Comparison of ENCODE assay signal across 1 cellular context in the genomic region with DNA sequence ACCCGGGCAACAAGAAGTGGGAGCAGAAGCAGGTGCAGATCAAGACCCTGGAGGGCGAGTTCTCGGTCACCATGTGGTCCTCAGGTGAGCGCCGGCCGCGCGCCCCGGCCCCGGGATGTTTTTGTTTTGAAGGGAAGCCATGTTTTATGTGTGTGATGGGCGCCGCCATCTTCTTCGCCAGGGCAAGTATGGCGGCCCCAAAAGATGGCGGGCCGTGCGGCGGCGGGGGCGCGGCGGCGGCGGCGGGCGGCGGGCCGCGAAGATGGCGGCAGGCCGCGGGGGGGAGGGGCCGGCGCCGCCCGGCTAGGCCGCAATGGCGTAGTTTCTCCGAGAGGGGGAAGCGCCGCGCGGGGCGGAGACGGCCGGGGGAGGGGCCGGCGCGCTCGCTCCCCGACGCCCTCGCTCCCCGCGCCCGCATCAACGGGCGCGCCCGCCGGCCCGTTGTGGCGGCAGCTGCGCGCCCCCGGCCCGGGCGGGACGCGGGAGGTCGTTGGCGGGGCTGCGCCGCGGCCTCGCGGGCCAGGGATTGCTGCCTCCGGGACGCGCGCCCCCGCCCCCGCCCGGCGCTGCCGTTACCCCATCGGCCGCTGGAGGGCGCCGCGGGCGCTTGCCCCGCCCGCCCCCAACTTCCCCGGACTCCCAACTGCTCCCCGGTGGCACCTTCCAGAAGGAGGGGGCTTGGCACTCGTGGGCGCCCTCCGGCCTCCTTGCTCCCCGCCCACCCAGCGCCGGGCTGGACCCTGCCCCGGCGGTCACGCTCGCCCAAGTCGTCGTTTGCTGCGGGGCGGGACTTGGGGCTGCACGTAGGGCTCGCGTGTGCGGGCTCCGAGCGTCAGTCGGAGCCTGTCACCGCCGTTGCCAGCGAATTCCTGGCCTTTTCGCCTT.
TF ChIP-seq lines count a peak whose summit lies in the region.

No MANE protein-coding gene starts in this region.

TF ChIP-seq in HepG2, 621 proteins besides CTCF, POLR2A, EP300 and RAD21 (continued from another document and continues in another):
- TF ChIP-seq, protein P1, sequence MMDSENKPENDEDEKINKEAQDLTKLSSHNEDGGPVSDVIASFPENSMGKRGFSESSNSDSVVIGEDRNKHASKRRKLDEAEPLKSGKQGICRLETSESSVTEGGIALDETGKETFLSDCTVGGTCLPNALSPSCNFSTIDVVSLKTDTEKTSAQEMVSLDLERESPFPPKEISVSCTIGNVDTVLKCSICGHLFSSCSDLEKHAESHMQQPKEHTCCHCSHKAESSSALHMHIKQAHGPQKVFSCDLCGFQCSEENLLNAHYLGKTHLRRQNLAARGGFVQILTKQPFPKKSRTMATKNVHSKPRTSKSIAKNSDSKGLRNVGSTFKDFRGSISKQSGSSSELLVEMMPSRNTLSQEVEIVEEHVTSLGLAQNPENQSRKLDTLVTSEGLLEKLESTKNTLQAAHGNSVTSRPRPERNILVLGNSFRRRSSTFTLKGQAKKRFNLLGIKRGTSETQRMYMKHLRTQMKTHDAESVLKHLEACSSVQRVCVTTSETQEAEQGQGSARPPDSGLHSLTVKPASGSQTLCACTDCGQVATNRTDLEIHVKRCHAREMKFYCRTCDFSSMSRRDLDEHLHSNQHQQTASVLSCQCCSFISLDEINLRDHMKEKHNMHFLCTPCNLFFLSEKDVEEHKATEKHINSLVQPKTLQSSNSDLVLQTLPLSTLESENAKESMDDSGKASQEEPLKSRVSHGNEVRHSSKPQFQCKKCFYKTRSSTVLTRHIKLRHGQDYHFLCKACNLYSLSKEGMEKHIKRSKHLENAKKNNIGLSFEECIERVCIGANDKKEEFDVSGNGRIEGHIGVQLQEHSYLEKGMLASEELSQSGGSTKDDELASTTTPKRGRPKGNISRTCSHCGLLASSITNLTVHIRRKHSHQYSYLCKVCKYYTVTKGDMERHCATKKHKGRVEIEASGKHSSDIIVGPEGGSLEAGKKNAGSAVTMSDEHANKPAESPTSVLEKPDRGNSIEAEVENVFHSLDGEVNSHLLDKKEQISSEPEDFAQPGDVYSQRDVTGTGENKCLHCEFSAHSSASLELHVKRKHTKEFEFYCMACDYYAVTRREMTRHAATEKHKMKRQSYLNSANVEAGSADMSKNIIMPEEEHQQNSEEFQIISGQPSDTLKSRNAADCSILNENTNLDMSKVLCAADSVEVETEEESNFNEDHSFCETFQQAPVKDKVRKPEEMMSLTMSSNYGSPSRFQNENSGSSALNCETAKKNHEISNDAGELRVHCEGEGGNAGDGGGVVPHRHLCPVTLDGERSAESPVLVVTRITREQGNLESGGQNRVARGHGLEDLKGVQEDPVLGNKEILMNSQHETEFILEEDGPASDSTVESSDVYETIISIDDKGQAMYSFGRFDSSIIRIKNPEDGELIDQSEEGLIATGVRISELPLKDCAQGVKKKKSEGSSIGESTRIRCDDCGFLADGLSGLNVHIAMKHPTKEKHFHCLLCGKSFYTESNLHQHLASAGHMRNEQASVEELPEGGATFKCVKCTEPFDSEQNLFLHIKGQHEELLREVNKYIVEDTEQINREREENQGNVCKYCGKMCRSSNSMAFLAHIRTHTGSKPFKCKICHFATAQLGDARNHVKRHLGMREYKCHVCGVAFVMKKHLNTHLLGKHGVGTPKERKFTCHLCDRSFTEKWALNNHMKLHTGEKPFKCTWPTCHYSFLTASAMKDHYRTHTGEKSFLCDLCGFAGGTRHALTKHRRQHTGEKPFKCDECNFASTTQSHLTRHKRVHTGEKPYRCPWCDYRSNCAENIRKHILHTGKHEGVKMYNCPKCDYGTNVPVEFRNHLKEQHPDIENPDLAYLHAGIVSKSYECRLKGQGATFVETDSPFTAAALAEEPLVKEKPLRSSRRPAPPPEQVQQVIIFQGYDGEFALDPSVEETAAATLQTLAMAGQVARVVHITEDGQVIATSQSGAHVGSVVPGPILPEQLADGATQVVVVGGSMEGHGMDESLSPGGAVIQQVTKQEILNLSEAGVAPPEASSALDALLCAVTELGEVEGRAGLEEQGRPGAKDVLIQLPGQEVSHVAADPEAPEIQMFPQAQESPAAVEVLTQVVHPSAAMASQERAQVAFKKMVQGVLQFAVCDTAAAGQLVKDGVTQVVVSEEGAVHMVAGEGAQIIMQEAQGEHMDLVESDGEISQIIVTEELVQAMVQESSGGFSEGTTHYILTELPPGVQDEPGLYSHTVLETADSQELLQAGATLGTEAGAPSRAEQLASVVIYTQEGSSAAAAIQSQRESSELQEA (CRISPR knock-in tag; IDR thresholded peaks at IDR 0.05; ENCODE audit: not compliant biosample characterization) = no peak
- no peak; the same call in 1 of the 2 replicates for TF ChIP-seq ZNF274 (CRISPR knock-in tag; IDR thresholded peaks at IDR 0.05)
- TF ChIP-seq, protein P2, sequence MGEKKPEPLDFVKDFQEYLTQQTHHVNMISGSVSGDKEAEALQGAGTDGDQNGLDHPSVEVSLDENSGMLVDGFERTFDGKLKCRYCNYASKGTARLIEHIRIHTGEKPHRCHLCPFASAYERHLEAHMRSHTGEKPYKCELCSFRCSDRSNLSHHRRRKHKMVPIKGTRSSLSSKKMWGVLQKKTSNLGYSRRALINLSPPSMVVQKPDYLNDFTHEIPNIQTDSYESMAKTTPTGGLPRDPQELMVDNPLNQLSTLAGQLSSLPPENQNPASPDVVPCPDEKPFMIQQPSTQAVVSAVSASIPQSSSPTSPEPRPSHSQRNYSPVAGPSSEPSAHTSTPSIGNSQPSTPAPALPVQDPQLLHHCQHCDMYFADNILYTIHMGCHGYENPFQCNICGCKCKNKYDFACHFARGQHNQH (CRISPR knock-in tag; IDR thresholded peaks at IDR 0.05) = no peak; the same call in 1 of the 2 replicates
- TF ChIP-seq ZNF230 (CRISPR knock-in tag; IDR thresholded peaks at IDR 0.05) = no peak
- no peak for TF ChIP-seq ZNF333 (CRISPR knock-in tag; IDR thresholded peaks at IDR 0.05; ENCODE audit: borderline replicate concordance)
- TF ChIP-seq, protein P3, sequence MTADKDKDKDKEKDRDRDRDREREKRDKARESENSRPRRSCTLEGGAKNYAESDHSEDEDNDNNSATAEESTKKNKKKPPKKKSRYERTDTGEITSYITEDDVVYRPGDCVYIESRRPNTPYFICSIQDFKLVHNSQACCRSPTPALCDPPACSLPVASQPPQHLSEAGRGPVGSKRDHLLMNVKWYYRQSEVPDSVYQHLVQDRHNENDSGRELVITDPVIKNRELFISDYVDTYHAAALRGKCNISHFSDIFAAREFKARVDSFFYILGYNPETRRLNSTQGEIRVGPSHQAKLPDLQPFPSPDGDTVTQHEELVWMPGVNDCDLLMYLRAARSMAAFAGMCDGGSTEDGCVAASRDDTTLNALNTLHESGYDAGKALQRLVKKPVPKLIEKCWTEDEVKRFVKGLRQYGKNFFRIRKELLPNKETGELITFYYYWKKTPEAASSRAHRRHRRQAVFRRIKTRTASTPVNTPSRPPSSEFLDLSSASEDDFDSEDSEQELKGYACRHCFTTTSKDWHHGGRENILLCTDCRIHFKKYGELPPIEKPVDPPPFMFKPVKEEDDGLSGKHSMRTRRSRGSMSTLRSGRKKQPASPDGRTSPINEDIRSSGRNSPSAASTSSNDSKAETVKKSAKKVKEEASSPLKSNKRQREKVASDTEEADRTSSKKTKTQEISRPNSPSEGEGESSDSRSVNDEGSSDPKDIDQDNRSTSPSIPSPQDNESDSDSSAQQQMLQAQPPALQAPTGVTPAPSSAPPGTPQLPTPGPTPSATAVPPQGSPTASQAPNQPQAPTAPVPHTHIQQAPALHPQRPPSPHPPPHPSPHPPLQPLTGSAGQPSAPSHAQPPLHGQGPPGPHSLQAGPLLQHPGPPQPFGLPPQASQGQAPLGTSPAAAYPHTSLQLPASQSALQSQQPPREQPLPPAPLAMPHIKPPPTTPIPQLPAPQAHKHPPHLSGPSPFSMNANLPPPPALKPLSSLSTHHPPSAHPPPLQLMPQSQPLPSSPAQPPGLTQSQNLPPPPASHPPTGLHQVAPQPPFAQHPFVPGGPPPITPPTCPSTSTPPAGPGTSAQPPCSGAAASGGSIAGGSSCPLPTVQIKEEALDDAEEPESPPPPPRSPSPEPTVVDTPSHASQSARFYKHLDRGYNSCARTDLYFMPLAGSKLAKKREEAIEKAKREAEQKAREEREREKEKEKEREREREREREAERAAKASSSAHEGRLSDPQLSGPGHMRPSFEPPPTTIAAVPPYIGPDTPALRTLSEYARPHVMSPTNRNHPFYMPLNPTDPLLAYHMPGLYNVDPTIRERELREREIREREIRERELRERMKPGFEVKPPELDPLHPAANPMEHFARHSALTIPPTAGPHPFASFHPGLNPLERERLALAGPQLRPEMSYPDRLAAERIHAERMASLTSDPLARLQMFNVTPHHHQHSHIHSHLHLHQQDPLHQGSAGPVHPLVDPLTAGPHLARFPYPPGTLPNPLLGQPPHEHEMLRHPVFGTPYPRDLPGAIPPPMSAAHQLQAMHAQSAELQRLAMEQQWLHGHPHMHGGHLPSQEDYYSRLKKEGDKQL (CRISPR knock-in tag; IDR thresholded peaks at IDR 0.05; ENCODE audit: low read depth) = no peak
- TF ChIP-seq BORCS8-MEF2B (CRISPR knock-in tag; IDR thresholded peaks at IDR 0.05) = 0 out of 2 replicates have a peak, but pooled peaks have one; percentile 47
- no peak for TF ChIP-seq ZNF557 (CRISPR knock-in tag; IDR thresholded peaks at IDR 0.05)
- TF ChIP-seq NFYC (CRISPR knock-in tag; IDR thresholded peaks at IDR 0.05) = no peak
- TF ChIP-seq, protein P4, sequence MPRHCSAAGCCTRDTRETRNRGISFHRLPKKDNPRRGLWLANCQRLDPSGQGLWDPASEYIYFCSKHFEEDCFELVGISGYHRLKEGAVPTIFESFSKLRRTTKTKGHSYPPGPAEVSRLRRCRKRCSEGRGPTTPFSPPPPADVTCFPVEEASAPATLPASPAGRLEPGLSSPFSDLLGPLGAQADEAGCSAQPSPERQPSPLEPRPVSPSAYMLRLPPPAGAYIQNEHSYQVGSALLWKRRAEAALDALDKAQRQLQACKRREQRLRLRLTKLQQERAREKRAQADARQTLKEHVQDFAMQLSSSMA (CRISPR knock-in tag; IDR thresholded peaks at IDR 0.05) = no peak
- TF ChIP-seq, protein P5, sequence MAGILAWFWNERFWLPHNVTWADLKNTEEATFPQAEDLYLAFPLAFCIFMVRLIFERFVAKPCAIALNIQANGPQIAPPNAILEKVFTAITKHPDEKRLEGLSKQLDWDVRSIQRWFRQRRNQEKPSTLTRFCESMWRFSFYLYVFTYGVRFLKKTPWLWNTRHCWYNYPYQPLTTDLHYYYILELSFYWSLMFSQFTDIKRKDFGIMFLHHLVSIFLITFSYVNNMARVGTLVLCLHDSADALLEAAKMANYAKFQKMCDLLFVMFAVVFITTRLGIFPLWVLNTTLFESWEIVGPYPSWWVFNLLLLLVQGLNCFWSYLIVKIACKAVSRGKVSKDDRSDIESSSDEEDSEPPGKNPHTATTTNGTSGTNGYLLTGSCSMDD (CRISPR knock-in tag; IDR thresholded peaks at IDR 0.05) = no peak
- no peak for TF ChIP-seq CHCHD3 (CRISPR knock-in tag; IDR thresholded peaks at IDR 0.05)
- TF ChIP-seq MIXL1 (CRISPR knock-in tag; IDR thresholded peaks at IDR 0.05) = no peak
- TF ChIP-seq, protein P6, sequence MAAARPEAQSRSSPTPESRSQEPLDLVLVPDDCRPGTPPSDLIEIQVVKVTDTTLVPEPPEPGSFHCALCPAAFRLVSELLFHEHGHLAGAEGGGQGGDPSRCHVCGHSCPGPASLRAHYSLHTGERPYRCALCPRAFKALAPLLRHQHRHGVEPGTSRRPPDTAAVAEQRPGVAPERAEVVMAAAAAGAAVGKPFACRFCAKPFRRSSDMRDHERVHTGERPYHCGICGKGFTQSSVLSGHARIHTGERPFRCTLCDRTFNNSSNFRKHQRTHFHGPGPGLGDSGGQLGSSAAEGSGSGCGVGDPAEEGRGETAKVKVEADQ (CRISPR knock-in tag; IDR thresholded peaks at IDR 0.05; ENCODE audit: borderline replicate concordance) = 0 out of 2 replicates have a peak, but pooled peaks have one; percentile 47
- TF ChIP-seq NFYB (CRISPR knock-in tag; IDR thresholded peaks at IDR 0.05) = 0 out of 2 replicates have a peak, but pooled peaks have one; percentile 20
- TF ChIP-seq SMARCC2 (IDR thresholded peaks at IDR 0.05) = no peak
- TF ChIP-seq, protein P7, sequence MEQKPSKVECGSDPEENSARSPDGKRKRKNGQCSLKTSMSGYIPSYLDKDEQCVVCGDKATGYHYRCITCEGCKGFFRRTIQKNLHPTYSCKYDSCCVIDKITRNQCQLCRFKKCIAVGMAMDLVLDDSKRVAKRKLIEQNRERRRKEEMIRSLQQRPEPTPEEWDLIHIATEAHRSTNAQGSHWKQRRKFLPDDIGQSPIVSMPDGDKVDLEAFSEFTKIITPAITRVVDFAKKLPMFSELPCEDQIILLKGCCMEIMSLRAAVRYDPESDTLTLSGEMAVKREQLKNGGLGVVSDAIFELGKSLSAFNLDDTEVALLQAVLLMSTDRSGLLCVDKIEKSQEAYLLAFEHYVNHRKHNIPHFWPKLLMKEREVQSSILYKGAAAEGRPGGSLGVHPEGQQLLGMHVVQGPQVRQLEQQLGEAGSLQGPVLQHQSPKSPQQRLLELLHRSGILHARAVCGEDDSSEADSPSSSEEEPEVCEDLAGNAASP (CRISPR knock-in tag; IDR thresholded peaks at IDR 0.05; ENCODE audit: borderline replicate concordance) = no peak
- peak; percentile 52; the same call in 1 of the 2 replicates for TF ChIP-seq ETV6 (CRISPR knock-in tag; conservative IDR thresholded peaks at IDR 0.05)
- TF ChIP-seq, protein P8, sequence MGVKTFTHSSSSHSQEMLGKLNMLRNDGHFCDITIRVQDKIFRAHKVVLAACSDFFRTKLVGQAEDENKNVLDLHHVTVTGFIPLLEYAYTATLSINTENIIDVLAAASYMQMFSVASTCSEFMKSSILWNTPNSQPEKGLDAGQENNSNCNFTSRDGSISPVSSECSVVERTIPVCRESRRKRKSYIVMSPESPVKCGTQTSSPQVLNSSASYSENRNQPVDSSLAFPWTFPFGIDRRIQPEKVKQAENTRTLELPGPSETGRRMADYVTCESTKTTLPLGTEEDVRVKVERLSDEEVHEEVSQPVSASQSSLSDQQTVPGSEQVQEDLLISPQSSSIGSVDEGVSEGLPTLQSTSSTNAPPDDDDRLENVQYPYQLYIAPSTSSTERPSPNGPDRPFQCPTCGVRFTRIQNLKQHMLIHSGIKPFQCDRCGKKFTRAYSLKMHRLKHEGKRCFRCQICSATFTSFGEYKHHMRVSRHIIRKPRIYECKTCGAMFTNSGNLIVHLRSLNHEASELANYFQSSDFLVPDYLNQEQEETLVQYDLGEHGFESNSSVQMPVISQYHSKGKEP (CRISPR knock-in tag; IDR thresholded peaks at IDR 0.05) = no peak
- TF ChIP-seq ONECUT2 (CRISPR knock-in tag; IDR thresholded peaks at IDR 0.05) = no peak
- TF ChIP-seq, protein P9, sequence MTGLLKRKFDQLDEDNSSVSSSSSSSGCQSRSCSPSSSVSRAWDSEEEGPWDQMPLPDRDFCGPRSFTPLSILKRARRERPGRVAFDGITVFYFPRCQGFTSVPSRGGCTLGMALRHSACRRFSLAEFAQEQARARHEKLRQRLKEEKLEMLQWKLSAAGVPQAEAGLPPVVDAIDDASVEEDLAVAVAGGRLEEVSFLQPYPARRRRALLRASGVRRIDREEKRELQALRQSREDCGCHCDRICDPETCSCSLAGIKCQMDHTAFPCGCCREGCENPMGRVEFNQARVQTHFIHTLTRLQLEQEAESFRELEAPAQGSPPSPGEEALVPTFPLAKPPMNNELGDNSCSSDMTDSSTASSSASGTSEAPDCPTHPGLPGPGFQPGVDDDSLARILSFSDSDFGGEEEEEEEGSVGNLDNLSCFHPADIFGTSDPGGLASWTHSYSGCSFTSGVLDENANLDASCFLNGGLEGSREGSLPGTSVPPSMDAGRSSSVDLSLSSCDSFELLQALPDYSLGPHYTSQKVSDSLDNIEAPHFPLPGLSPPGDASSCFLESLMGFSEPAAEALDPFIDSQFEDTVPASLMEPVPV (CRISPR knock-in tag; IDR thresholded peaks at IDR 0.05) = no peak
- no peak for TF ChIP-seq ZNF552 (CRISPR knock-in tag; IDR thresholded peaks at IDR 0.05; ENCODE audit: borderline replicate concordance)
- TF ChIP-seq TBX3 (IDR thresholded peaks at IDR 0.05; ENCODE audit: borderline replicate concordance) = no peak
